In the genomic region with DNA sequence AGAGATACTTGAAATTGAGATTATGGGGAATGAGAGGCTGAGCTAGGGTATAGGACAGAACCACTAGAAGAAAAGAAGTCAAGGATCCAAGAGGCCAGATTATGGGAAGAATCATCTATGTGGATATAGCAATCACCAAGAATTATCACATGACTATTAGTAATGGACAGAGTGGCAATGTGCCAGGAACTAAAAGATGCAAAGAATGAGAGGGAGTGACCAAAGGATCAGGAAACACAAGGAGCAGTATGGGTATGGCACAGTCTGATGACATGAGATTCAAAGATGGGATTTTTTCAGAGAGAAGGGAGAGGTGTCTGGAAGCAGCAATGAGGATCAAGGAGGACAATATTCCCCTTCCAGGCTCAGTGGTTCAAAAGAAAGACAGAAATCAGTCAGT, we compare ENCODE assay signal across 20 cellular contexts.
DNase-seq lines count a peak whose midpoint lies in the region; FAIRE-seq and TF ChIP-seq lines count a peak whose summit lies in the region.
"Had no signal": no experiment of that assay in that cellular context is flagged by ENCODE, and none has a peak within 500 bp of the region (broad histone marks: within the 10 kb centered on the region; RNA-seq: fewer than 3 reads in every experiment).

No MANE protein-coding gene starts in this region.

- H3K4me3 ChIP-seq in ACC112 (ENCODE audit: low read depth, low read length) = no peak overlapping the region
- no peak overlapping the region for H3K4me3 ChIP-seq in bronchial epithelial cell (ENCODE audit: low read depth, low read length)
- H3K4me3 ChIP-seq: HAP-1, left lung, ovary, spleen had no signal

- H2AFZ ChIP-seq in ACC112 (ENCODE audit: low read length, unreplicated experiment) = no peak overlapping the region

- no peak for TF ChIP-seq CTCF in bronchial epithelial cell (IDR thresholded peaks at IDR 0.05; ENCODE audit: insufficient read depth, low read length, severe bottlenecking)
- no peak for TF ChIP-seq CTCF in D721Med (IDR thresholded peaks at IDR 0.05; ENCODE audit: insufficient read depth, missing control alignments)

- peaks cover 9% of the 10 kb centered on the region for H3K4me1 ChIP-seq in ACC112 (ENCODE audit: control insufficient read depth, insufficient read depth, low read length, unreplicated experiment)
- H3K4me1 ChIP-seq: HAP-1, left lung, spleen had no signal

- peak overlapping the region; percentile 25; the same call in 1 of the 2 replicates for H3K27ac ChIP-seq in ACC112 (ENCODE audit: low read depth, low read length)
- H3K27ac ChIP-seq: left lung, ovary, spleen had no signal

- H3K36me3 ChIP-seq in ACC112 (ENCODE audit: insufficient read depth, low read length) (peaks cover 17% of the 10 kb centered on the region), bronchial epithelial cell (ENCODE audit: control insufficient read depth, insufficient read depth, low read length) (peaks cover 5% of the 10 kb centered on the region)
- H3K36me3 ChIP-seq: ovary had no signal

- FAIRE-seq in bronchial epithelial cell (lab: Jason Lieb, UNC) = no peak
- no peak for FAIRE-seq in D721Med (lab: Jason Lieb, UNC)

- no peaks in the 10 kb centered on the region for H3K79me2 ChIP-seq in ACC112 (ENCODE audit: control insufficient read depth, insufficient read depth, low read length, unreplicated experiment)

- H3K27me3 ChIP-seq in ACC112 (ENCODE audit: insufficient read depth, low read length) (no peaks in the 10 kb centered on the region), bronchial epithelial cell (ENCODE audit: control insufficient read depth, insufficient read depth, low read length) (no peaks in the 10 kb centered on the region)
- H3K27me3 ChIP-seq: left lung, ovary, spleen had no signal

- DNase-seq in HS-5 (ENCODE audit: low read depth) = peak; percentile 15
- peak; percentile 83 for DNase-seq in bronchial epithelial cell (ENCODE audit: low read depth)
- peak; percentile 84 for DNase-seq in foreskin melanocyte
- no peak for DNase-seq in activated CD4-positive, alpha-beta T cell treated with anti-CD3 and anti-CD28 coated beads for 1 hour
- no peak for DNase-seq in HuH-7.5 (ENCODE audit: low spot score)
- no peak for DNase-seq in midbrain (lab: John Stamatoyannopoulos, UW)
- no peak for DNase-seq in D721Med (ENCODE audit: insufficient read length, low spot score)
- DNase-seq: activated CD4-positive, alpha-beta T cell treated with anti-CD3 and anti-CD28 coated beads, Interleukin-2, amount 10 ng/mL, durations not matched to agents 24 days and 14 days; activated T-cell treated with anti-CD3 and anti-CD28 coated beads, Interleukin-2, amount 50 U/mL, for 24 hours; central memory CD4-positive, alpha-beta T cell; GDM1; hypothalamus; KBM-7; left lung; NCI-H1092 treated with DMSO at 0.1 percent for 48 hours; ovary; spleen; stimulated activated naive CD4-positive, alpha-beta T cell had no signal

Comparison
In these comparisons a context has a peak if more than half of its experiments do, and no peak if none do; other contexts are left out.
1. DNase-seq: peak in HS-5 (single experiment), bronchial epithelial cell (single experiment) and foreskin melanocyte (single experiment); none in activated CD4-positive, alpha-beta T cell treated with anti-CD3 and anti-CD28 coated beads for 1 hour (single experiment), HuH-7.5 (single experiment), midbrain (single experiment) and D721Med (single experiment).